1 cellular context compared by ENCODE assay signal in the genomic region with DNA sequence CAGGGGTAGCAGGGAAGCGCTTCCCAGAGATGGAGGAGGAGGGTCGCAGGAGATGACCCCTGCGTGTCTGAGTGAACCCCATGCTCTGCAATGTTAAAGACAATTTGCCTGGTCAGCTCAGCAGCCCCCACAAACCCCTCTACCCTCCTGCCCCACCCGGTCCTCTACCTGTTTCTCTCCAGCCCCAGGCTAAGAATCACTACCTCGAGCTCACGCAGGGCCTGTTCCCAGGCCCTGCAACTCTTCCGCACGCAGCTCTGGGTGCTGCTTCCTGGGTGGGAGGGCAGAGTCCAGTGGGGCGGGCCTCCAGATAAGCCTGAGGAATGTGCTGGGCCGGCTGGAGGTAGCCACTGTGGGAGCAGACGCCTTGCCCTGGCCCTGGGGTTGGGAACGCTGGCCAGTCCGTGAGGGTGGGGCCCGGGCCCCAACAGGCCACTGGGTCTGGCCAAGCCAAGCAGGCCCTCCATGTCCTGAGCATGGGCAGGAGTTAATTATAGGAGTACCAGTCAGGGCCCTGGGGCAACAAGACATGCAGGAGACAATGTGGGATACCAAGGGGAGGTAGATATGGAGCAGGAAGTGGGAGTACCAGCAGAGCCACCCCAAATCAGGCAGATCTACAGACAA.
TF ChIP-seq lines count a peak whose summit lies in the region.

No MANE protein-coding gene starts in this region.

TF ChIP-seq in HepG2, 621 proteins besides CTCF, POLR2A, EP300 and RAD21 (continued from another document and continues in another):
- TF ChIP-seq ZNF609 (CRISPR knock-in tag; IDR thresholded peaks at IDR 0.05; ENCODE audit: borderline replicate concordance): peak; percentile 70
- no peak for TF ChIP-seq FOXA1 (IDR thresholded peaks at IDR 0.05)
- TF ChIP-seq FOXA1 (CRISPR knock-in tag; IDR thresholded peaks at IDR 0.05): no peak
- no peak for TF ChIP-seq ZNF841 (CRISPR knock-in tag; IDR thresholded peaks at IDR 0.05; ENCODE audit: borderline replicate concordance)
- no peak for TF ChIP-seq CC2D1A (CRISPR knock-in tag; IDR thresholded peaks at IDR 0.05)
- no peak for TF ChIP-seq NR1H2 (CRISPR knock-in tag; IDR thresholded peaks at IDR 0.05; ENCODE audit: borderline replicate concordance, low read depth)
- TF ChIP-seq, protein P1, sequence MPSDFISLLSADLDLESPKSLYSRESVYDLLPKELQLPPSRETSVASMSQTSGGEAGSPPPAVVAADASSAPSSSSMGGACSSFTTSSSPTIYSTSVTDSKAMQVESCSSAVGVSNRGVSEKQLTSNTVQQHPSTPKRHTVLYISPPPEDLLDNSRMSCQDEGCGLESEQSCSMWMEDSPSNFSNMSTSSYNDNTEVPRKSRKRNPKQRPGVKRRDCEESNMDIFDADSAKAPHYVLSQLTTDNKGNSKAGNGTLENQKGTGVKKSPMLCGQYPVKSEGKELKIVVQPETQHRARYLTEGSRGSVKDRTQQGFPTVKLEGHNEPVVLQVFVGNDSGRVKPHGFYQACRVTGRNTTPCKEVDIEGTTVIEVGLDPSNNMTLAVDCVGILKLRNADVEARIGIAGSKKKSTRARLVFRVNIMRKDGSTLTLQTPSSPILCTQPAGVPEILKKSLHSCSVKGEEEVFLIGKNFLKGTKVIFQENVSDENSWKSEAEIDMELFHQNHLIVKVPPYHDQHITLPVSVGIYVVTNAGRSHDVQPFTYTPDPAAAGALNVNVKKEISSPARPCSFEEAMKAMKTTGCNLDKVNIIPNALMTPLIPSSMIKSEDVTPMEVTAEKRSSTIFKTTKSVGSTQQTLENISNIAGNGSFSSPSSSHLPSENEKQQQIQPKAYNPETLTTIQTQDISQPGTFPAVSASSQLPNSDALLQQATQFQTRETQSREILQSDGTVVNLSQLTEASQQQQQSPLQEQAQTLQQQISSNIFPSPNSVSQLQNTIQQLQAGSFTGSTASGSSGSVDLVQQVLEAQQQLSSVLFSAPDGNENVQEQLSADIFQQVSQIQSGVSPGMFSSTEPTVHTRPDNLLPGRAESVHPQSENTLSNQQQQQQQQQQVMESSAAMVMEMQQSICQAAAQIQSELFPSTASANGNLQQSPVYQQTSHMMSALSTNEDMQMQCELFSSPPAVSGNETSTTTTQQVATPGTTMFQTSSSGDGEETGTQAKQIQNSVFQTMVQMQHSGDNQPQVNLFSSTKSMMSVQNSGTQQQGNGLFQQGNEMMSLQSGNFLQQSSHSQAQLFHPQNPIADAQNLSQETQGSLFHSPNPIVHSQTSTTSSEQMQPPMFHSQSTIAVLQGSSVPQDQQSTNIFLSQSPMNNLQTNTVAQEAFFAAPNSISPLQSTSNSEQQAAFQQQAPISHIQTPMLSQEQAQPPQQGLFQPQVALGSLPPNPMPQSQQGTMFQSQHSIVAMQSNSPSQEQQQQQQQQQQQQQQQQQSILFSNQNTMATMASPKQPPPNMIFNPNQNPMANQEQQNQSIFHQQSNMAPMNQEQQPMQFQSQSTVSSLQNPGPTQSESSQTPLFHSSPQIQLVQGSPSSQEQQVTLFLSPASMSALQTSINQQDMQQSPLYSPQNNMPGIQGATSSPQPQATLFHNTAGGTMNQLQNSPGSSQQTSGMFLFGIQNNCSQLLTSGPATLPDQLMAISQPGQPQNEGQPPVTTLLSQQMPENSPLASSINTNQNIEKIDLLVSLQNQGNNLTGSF (CRISPR knock-in tag; IDR thresholded peaks at IDR 0.05): 0 out of 2 replicates have a peak, but pooled peaks have one; percentile 41
- no peak for TF ChIP-seq SALL2 (CRISPR knock-in tag; IDR thresholded peaks at IDR 0.05)
- no peak for TF ChIP-seq ZFP1 (CRISPR knock-in tag; IDR thresholded peaks at IDR 0.05)
- TF ChIP-seq, protein P2, sequence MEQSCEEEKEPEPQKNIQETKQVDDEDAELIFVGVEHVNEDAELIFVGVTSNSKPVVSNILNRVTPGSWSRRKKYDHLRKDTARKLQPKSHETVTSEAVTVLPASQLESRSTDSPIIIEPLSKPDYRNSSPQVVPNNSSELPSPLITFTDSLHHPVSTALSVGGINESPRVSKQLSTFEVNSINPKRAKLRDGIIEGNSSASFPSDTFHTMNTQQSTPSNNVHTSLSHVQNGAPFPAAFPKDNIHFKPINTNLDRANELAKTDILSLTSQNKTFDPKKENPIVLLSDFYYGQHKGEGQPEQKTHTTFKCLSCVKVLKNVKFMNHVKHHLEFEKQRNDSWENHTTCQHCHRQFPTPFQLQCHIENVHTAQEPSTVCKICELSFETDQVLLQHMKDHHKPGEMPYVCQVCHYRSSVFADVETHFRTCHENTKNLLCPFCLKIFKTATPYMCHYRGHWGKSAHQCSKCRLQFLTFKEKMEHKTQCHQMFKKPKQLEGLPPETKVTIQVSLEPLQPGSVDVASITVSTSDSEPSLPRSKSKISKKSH (CRISPR knock-in tag; IDR thresholded peaks at IDR 0.05; ENCODE audit: borderline replicate concordance): no peak; the same call in 1 of the 2 replicates
- TF ChIP-seq FIP1L1 (IDR thresholded peaks at IDR 0.05; ENCODE audit: borderline replicate concordance, insufficient read depth, low read depth, low read length): no peak
- no peak for TF ChIP-seq ZNF337 (CRISPR knock-in tag; IDR thresholded peaks at IDR 0.05; ENCODE audit: borderline replicate concordance, low read depth)
- peak; percentile 66 for TF ChIP-seq PHF8 (CRISPR knock-in tag; IDR thresholded peaks at IDR 0.05)
- no peak for TF ChIP-seq JUN (CRISPR knock-in tag; IDR thresholded peaks at IDR 0.05)
- no peak for TF ChIP-seq PHF5A (CRISPR knock-in tag; IDR thresholded peaks at IDR 0.05; ENCODE audit: low read depth, unreplicated experiment)
- TF ChIP-seq ZC3H13 (CRISPR knock-in tag; IDR thresholded peaks at IDR 0.05): no peak
- TF ChIP-seq RARA (CRISPR knock-in tag; IDR thresholded peaks at IDR 0.05): peak; percentile 63
- TF ChIP-seq SYNCRIP (IDR thresholded peaks at IDR 0.05; ENCODE audit: insufficient read depth, low read depth, low read length): no peak
- TF ChIP-seq ZNF17 (CRISPR knock-in tag; IDR thresholded peaks at IDR 0.05): no peak
- TF ChIP-seq ZBTB34 (CRISPR knock-in tag; IDR thresholded peaks at IDR 0.05): 0 out of 2 replicates have a peak, but pooled peaks have one; percentile 62
- no peak for TF ChIP-seq ZEB1 (IDR thresholded peaks at IDR 0.05; ENCODE audit: insufficient replicate concordance, low read depth)
- TF ChIP-seq NR3C1 (CRISPR knock-in tag; IDR thresholded peaks at IDR 0.05): no peak
- TF ChIP-seq HDAC6 (IDR thresholded peaks at IDR 0.05; ENCODE audit: low read depth, low read length): no peak
- no peak; the same call in 1 of the 2 replicates for TF ChIP-seq KDM1A (CRISPR knock-in tag; IDR thresholded peaks at IDR 0.05)
- TF ChIP-seq ZNF263 (CRISPR knock-in tag; IDR thresholded peaks at IDR 0.05): no peak
- no peak for TF ChIP-seq NFIB (CRISPR knock-in tag; IDR thresholded peaks at IDR 0.05; ENCODE audit: borderline replicate concordance)
- TF ChIP-seq ZNF160 (CRISPR knock-in tag; IDR thresholded peaks at IDR 0.05): 0 out of 2 replicates have a peak, but pooled peaks have one; percentile 23
- TF ChIP-seq MYNN (CRISPR knock-in tag; IDR thresholded peaks at IDR 0.05; ENCODE audit: low read depth): no peak
- TF ChIP-seq SIN3A (IDR thresholded peaks at IDR 0.05; ENCODE audit: borderline replicate concordance, low read depth, low read length): peak; percentile 50; the same call in 1 of the 2 replicates
- TF ChIP-seq ZSCAN30 (CRISPR knock-in tag; IDR thresholded peaks at IDR 0.05): no peak
- TF ChIP-seq CBX2 (IDR thresholded peaks at IDR 0.05; ENCODE audit: low read depth, low read length): no peak
- TF ChIP-seq CBX2 (CRISPR knock-in tag; IDR thresholded peaks at IDR 0.05; ENCODE audit: low read depth): 0 out of 2 replicates have a peak, but pooled peaks have one; percentile 29
- TF ChIP-seq ZNF777 (CRISPR knock-in tag; IDR thresholded peaks at IDR 0.05): no peak
- TF ChIP-seq HOXA3 (CRISPR knock-in tag; IDR thresholded peaks at IDR 0.05): peak; percentile 37; the same call in 1 of the 2 replicates
- no peak for TF ChIP-seq CBX1 (IDR thresholded peaks at IDR 0.05; ENCODE audit: low read depth)
- no peak for TF ChIP-seq PRMT3 (CRISPR knock-in tag; IDR thresholded peaks at IDR 0.05; ENCODE audit: borderline replicate concordance, low read depth)
- TF ChIP-seq ZBTB46 (CRISPR knock-in tag; IDR thresholded peaks at IDR 0.05; ENCODE audit: borderline replicate concordance): no peak; the same call in 1 of the 2 replicates
- TF ChIP-seq TBX3 (IDR thresholded peaks at IDR 0.05; ENCODE audit: borderline replicate concordance): 0 out of 2 replicates have a peak, but pooled peaks have one; percentile 18
- TF ChIP-seq ARID5B (CRISPR knock-in tag; IDR thresholded peaks at IDR 0.05): peak; percentile 82
- TF ChIP-seq TEAD2 (CRISPR knock-in tag; IDR thresholded peaks at IDR 0.05): no peak
- TF ChIP-seq MIER2 (CRISPR knock-in tag; IDR thresholded peaks at IDR 0.05): no peak; the same call in 1 of the 2 replicates
- peak; percentile 76 for TF ChIP-seq KDM6A (CRISPR knock-in tag; IDR thresholded peaks at IDR 0.05; ENCODE audit: low read depth)
